19 cellular contexts compared by ENCODE assay signal in genomic region chrX:135741192-135741715, GRCh38. TPM values are rescaled to one million over a fixed set of nuclear protein-coding genes. Genes with fewer than 3 reads are reported as not detected.
DNase-seq lines count a peak whose midpoint lies in the region; ATAC-seq, FAIRE-seq and TF ChIP-seq lines count a peak whose summit lies in the region.
"Had no signal": no experiment of that assay in that cellular context is flagged by ENCODE, and none has a peak within 500 bp of the region (broad histone marks: within the 10 kb centered on the region; RNA-seq: fewer than 3 reads in every experiment).

No MANE protein-coding gene starts in this region.

- H3K36me3 Mint-ChIP-seq in T-cell, result no peaks in the 10 kb centered on the region

- no peak overlapping the region for H3K27ac Mint-ChIP-seq in T-cell
- H3K27ac Mint-ChIP-seq: CD4-positive, alpha-beta T cell; H9 had no signal

- no peaks in the 10 kb centered on the region for H3K9me3 ChIP-seq in DND-41 (ENCODE audit: insufficient read depth, low read length, severe bottlenecking)
- no peaks in the 10 kb centered on the region for H3K9me3 ChIP-seq in OCI-LY3 (ENCODE audit: insufficient read depth, low read length)
- H3K9me3 ChIP-seq in kidney (ENCODE audit: control insufficient read depth in 1 of 2, low read length in 2 of 2), result no peaks in the 10 kb centered on the region
- no peaks in the 10 kb centered on the region for H3K9me3 ChIP-seq in MG63
- H3K9me3 ChIP-seq: BE2C, Caco-2 had no signal

- H3K4me2 ChIP-seq in DND-41 (ENCODE audit: insufficient read depth, low read length), result no peak overlapping the region
- H3K4me2 ChIP-seq in KMS-11, result peak overlapping the region; percentile 29
- peak overlapping the region; percentile 85 for H3K4me2 ChIP-seq in OCI-LY3 (ENCODE audit: low read length)

- H3K27me3 ChIP-seq in DND-41 (ENCODE audit: insufficient read depth, low read length, poor library complexity), result no peaks in the 10 kb centered on the region
- H3K27me3 ChIP-seq in KMS-11 (ENCODE audit: insufficient read depth, low read depth), result no peaks in the 10 kb centered on the region
- no peaks in the 10 kb centered on the region for H3K27me3 ChIP-seq in OCI-LY3 (ENCODE audit: low read depth, low read length)
- H3K27me3 ChIP-seq in MG63, result no peaks in the 10 kb centered on the region
- H3K27me3 ChIP-seq: BE2C had no signal

- H3K27ac ChIP-seq in DND-41 (ENCODE audit: low read length), result no peak overlapping the region
- peak overlapping the region; percentile 43; the same call in 1 of the 2 replicates for H3K27ac ChIP-seq in KMS-11
- peak overlapping the region; percentile 62 for H3K27ac ChIP-seq in OCI-LY3 (ENCODE audit: low read length)
- no peak overlapping the region for H3K27ac ChIP-seq in kidney (ENCODE audit: low read depth in 2 of 2, low read length in 2 of 2)
- H3K27ac ChIP-seq: HL-60 had no signal

- H3K27me3 Mint-ChIP-seq in T-cell, result peaks cover 0 to 14% of the 10 kb centered on the region in 2 donors
- H3K27me3 Mint-ChIP-seq: CD4-positive, alpha-beta T cell had no signal

- CTCF ChIA-PET in T-cell (lab: Charles Lee), result no interaction called here

- H4K20me1 ChIP-seq in DND-41 (ENCODE audit: insufficient read depth, low read length), result no peaks in the 10 kb centered on the region
- H4K20me1 ChIP-seq in KMS-11 (ENCODE audit: insufficient read depth), result no peaks in the 10 kb centered on the region
- no peaks in the 10 kb centered on the region for H4K20me1 ChIP-seq in OCI-LY3 (ENCODE audit: insufficient read depth, low read length)

- intact Hi-C loops in kidney (cut with DNase I), result no loop called here

- ATAC-seq in DND-41 (ENCODE audit: insufficient read depth, low read depth), result no peak
- no peak for ATAC-seq in T-cell (replicated peaks in 1 of 4)

- H3K9ac ChIP-seq in DND-41 (ENCODE audit: low read depth, low read length) (no peak overlapping the region), KMS-11 (peak overlapping the region; percentile 66; the same call in 1 of the 2 replicates), OCI-LY3 (ENCODE audit: low read length) (peak overlapping the region; percentile 84), kidney (ENCODE audit: low read length in 2 of 2) (no peak overlapping the region)

- TF ChIP-seq CTCF in DND-41 (IDR thresholded peaks at IDR 0.05; ENCODE audit: borderline replicate concordance, extremely low read depth, low read length, poor library complexity, severe bottlenecking) (no peak), KMS-11 (conservative IDR thresholded peaks at IDR 0.05; ENCODE audit: low read depth, low read length) (no peak), OCI-LY3 (IDR thresholded peaks at IDR 0.05; ENCODE audit: low read depth, low read length) (no peak), kidney (IDR thresholded peaks at IDR 0.05; ENCODE audit: borderline replicate concordance, extremely low read depth, insufficient read depth) (no peak)

- no peaks in the 10 kb centered on the region for H3K36me3 ChIP-seq in DND-41 (ENCODE audit: insufficient read depth, low read length)
- H3K36me3 ChIP-seq in KMS-11 (ENCODE audit: insufficient read depth), result no peaks in the 10 kb centered on the region
- H3K36me3 ChIP-seq in OCI-LY3 (replicated peaks; ENCODE audit: low read depth, low read length), result peaks cover 3% of the 10 kb centered on the region
- H3K36me3 ChIP-seq in kidney (ENCODE audit: control insufficient read depth in 1 of 2, insufficient read depth in 2 of 2, low read length in 2 of 2), result no peaks in the 10 kb centered on the region
- no peaks in the 10 kb centered on the region for H3K36me3 ChIP-seq in MG63
- H3K36me3 ChIP-seq: BE2C had no signal

- no peak for FAIRE-seq in kidney (lab: Jason Lieb, UNC)
- FAIRE-seq: D721Med, H1 had no signal

- H2AFZ ChIP-seq in DND-41 (ENCODE audit: low read depth, low read length) (peak overlapping the region; percentile 46; the same call in 1 of the 2 replicates), KMS-11 (ENCODE audit: low read depth) (peak overlapping the region; percentile 59; the same call in 1 of the 2 replicates), OCI-LY3 (ENCODE audit: low read depth, low read length) (peak overlapping the region; percentile 86)

- no peaks in the 10 kb centered on the region for H3K9me3 Mint-ChIP-seq in T-cell
- H3K9me3 Mint-ChIP-seq: CD4-positive, alpha-beta T cell had no signal

- H3K4me3 Mint-ChIP-seq in T-cell, result no peak overlapping the region
- H3K4me3 Mint-ChIP-seq: CD4-positive, alpha-beta T cell; H9 had no signal

- no peaks in the 10 kb centered on the region for H3K4me1 ChIP-seq in DND-41 (ENCODE audit: insufficient read depth, low read length)
- no peaks in the 10 kb centered on the region for H3K4me1 ChIP-seq in KMS-11 (ENCODE audit: low read depth, poor library complexity, severe bottlenecking)
- peaks cover 17% of the 10 kb centered on the region for H3K4me1 ChIP-seq in OCI-LY3 (ENCODE audit: low read length)
- H3K4me1 ChIP-seq in kidney (ENCODE audit: control insufficient read depth in 1 of 2, insufficient read depth in 1 of 2, low read depth in 1 of 2, low read length in 2 of 2), result no peaks in the 10 kb centered on the region
- H3K4me1 ChIP-seq: BE2C, Caco-2 had no signal

- H3K4me1 Mint-ChIP-seq in T-cell, result peaks cover 0 to 2% (median 0%) of the 10 kb centered on the region in 3 donors
- H3K4me1 Mint-ChIP-seq: H9 had no signal

- no peaks in the 10 kb centered on the region for H3K79me2 ChIP-seq in DND-41 (ENCODE audit: insufficient read depth, low read length)
- H3K79me2 ChIP-seq in KMS-11 (ENCODE audit: insufficient read depth, low read depth), result no peaks in the 10 kb centered on the region
- peaks cover 28% of the 10 kb centered on the region for H3K79me2 ChIP-seq in OCI-LY3 (ENCODE audit: low read length)

- POLR2A ChIA-PET in T-cell (lab: Charles Lee), result no interaction called here

- H3K4me3 ChIP-seq in DND-41 (ENCODE audit: low read depth in 1 of 2, low read length in 2 of 2) (no peak overlapping the region), KMS-11 (IDR thresholded peaks at IDR 0.05; ENCODE audit: insufficient read depth, low read depth, low read length) (no peak overlapping the region), OCI-LY3 (ENCODE audit: low read length) (peak overlapping the region; percentile 94), kidney (ENCODE audit: low read length in 2 of 2) (no peak overlapping the region), MG63 (no peak overlapping the region)

- no peak for DNase-seq in DND-41
- DNase-seq in kidney, result peak; percentile 41
- no peak for DNase-seq in MG63
- no peak for DNase-seq in NCI-H1048 (lab: John Stamatoyannopoulos, UW)
- DNase-seq in T-cell, result no peak
- no peak for DNase-seq in NCI-H446 treated with DMSO at 0.1 percent for 48 hours (lab: John Stamatoyannopoulos, UW)
- DNase-seq: C1 segment of cervical spinal cord, GDM1, IMR-90 had no signal

RNA-seq across cellular contexts. Expression of gene CT45A3, which starts 26.7 kb away (rescaled TPM):
- not detected for total RNA-seq in kidney
- polyA plus RNA-seq in kidney (ENCODE audit: insufficient read depth, low read depth, low replicate concordance), result not detected
- total RNA-seq in MG63 (2014; rRNA removed; shearing (Covaris generic); ENCODE audit: low replicate concordance), result not detected in 2 replicates
- not detected for total RNA-seq in T-cell
- total RNA-seq: A172; Caco-2; CD4-positive, alpha-beta T cell; H1; H9; IMR-90 had no signal
- polyA plus RNA-seq: H1, IMR-90 had no signal

RNA-seq across cellular contexts. Expression of gene CT45A1, which starts 27.8 kb away (rescaled TPM):
- total RNA-seq in kidney (not detected), T-cell (not detected)
- polyA plus RNA-seq in kidney (ENCODE audit: insufficient read depth, low read depth, low replicate concordance), result not detected
- not detected in 2 replicates for total RNA-seq in MG63 (2014; rRNA removed; shearing (Covaris generic); ENCODE audit: low replicate concordance)
- total RNA-seq: A172; Caco-2; CD4-positive, alpha-beta T cell; H1; H9; IMR-90 had no signal
- polyA plus RNA-seq: H1, IMR-90 had no signal

RNA-seq across cellular contexts. Expression of gene CT45A5, which starts 44.0 kb away (rescaled TPM):
- total RNA-seq in kidney, result not detected
- not detected for polyA plus RNA-seq in kidney (ENCODE audit: insufficient read depth, low read depth, low replicate concordance)
- not detected in 2 replicates for total RNA-seq in MG63 (2014; rRNA removed; shearing (Covaris generic); ENCODE audit: low replicate concordance)
- not detected for total RNA-seq in T-cell
- total RNA-seq: A172; Caco-2; CD4-positive, alpha-beta T cell; H1; H9; IMR-90 had no signal
- polyA plus RNA-seq: H1, IMR-90 had no signal

Comparison
In these comparisons a context has a peak if more than half of its experiments do, and no peak if none do; other contexts are left out.
1. H3K27ac ChIP-seq: peak in KMS-11 (single experiment) and OCI-LY3 (single experiment); none in DND-41 (single experiment) and kidney (0 of 2).
2. H3K9ac ChIP-seq: peak in KMS-11 (single experiment) and OCI-LY3 (single experiment); none in DND-41 (single experiment) and kidney (0 of 2).
3. Peak in every context shown above with its lines, with median percentiles within 50 percentile points of each other: H2AFZ ChIP-seq.